Comparison of ENCODE assay signal across 9 cellular contexts in genomic region chr6:118808794-118809668, GRCh38.
DNase-seq lines count a peak whose midpoint lies in the region; ATAC-seq and TF ChIP-seq lines count a peak whose summit lies in the region.
"Had no signal": no experiment of that assay in that cellular context is flagged by ENCODE, and none has a peak within 500 bp of the region (broad histone marks: within the 10 kb centered on the region; RNA-seq: fewer than 3 reads in every experiment).

No MANE protein-coding gene starts in this region.

- DNase-seq in OCI-M1 (lab: John Stamatoyannopoulos, UW) (peak; percentile 53), cerebellar nuclear complex (lab: John Stamatoyannopoulos, UW) (no peak), NCI-H2029 treated with DMSO at 0.1 percent for 48 hours (lab: John Stamatoyannopoulos, UW) (no peak)
- peak in 3 of 9 donors; percentile 8 to 30 (median 24) for DNase-seq in naive thymus-derived CD4-positive, alpha-beta T cell
- no peak for DNase-seq in activated CD4-positive, CD25-positive, alpha-beta regulatory T cell treated with anti-CD3 and anti-CD28 coated beads, Interleukin-2, amount 50 U/mL, for 72 hours
- DNase-seq: aorta had no signal

- H3K4me3 ChIP-seq in naive thymus-derived CD4-positive, alpha-beta T cell (ENCODE audit: low read length), result no peak overlapping the region
- no peak overlapping the region for H3K4me3 ChIP-seq in gastroesophageal sphincter

- H3K4me3 Mint-ChIP-seq in naive thymus-derived CD4-positive, alpha-beta T cell, result peak overlapping the region in 9 of 10 donors; percentile 15 to 87 (median 54)

- no peak for TF ChIP-seq CTCF in gastroesophageal sphincter (IDR thresholded peaks at IDR 0.05)

- ATAC-seq in GM18858 (IDR thresholded peaks at IDR 0.05; ENCODE audit: unreplicated experiment) (peak; percentile 46), HG02870 (IDR thresholded peaks at IDR 0.05; ENCODE audit: unreplicated experiment) (peak; percentile 57), gastroesophageal sphincter (no peak)
- ATAC-seq in naive thymus-derived CD4-positive, alpha-beta T cell, result peak; percentile 76

- H3K9me3 Mint-ChIP-seq in naive thymus-derived CD4-positive, alpha-beta T cell, result peaks cover 0 to 11% (median 6%) of the 10 kb centered on the region in 11 donors

- TF ChIP-seq POLR2A in gastroesophageal sphincter (IDR thresholded peaks at IDR 0.05), result no peak

- peak overlapping the region; percentile 45 for H3K27ac ChIP-seq in naive thymus-derived CD4-positive, alpha-beta T cell (ENCODE audit: low read depth, low read length)
- H3K27ac ChIP-seq in gastroesophageal sphincter, result no peak overlapping the region

- no peaks in the 10 kb centered on the region for H3K9me3 ChIP-seq in naive thymus-derived CD4-positive, alpha-beta T cell (ENCODE audit: control insufficient read depth in 2 of 3, low read length in 3 of 3)
- no peaks in the 10 kb centered on the region for H3K9me3 ChIP-seq in gastroesophageal sphincter

- 73 to 83% methylated on average over 5 of the region's 5 CpGs for WGBS in gastroesophageal sphincter (ENCODE audit: low coverage in 1 of 2), 2 donors

- peaks cover 3 to 31% (median 11%) of the 10 kb centered on the region in 5 donors for H3K36me3 Mint-ChIP-seq in naive thymus-derived CD4-positive, alpha-beta T cell

- CTCF ChIA-PET in naive thymus-derived CD4-positive, alpha-beta T cell (lab: Charles Lee), result interaction anchor here (0.6 to 3.2 kb wide), 9 partner anchors 8 to 301 kb away, joined by 3 to 15 read pairs (median 5); partner anchors contain the start of gene ASF1A

- POLR2A ChIA-PET in naive thymus-derived CD4-positive, alpha-beta T cell (lab: Charles Lee), result interaction anchor here (0.8 to 2.3 kb wide), 11 partner anchors 12 to 244 kb away, joined by 3 to 16 read pairs (median 5); partner anchors contain the start of genes ASF1A and CEP85L

- H3K27me3 Mint-ChIP-seq in naive thymus-derived CD4-positive, alpha-beta T cell, result no peaks in the 10 kb centered on the region

- no peak for TF ChIP-seq EP300 in gastroesophageal sphincter (IDR thresholded peaks at IDR 0.05)

- H3K36me3 ChIP-seq in naive thymus-derived CD4-positive, alpha-beta T cell (ENCODE audit: control insufficient read depth in 2 of 3, insufficient read depth in 3 of 3, low read length in 3 of 3), result no peaks in the 10 kb centered on the region
- H3K36me3 ChIP-seq in gastroesophageal sphincter, result peaks cover 0 to 9% of the 10 kb centered on the region in 2 donors

- intact Hi-C loops in naive thymus-derived CD4-positive, alpha-beta T cell (cut with micrococcal nuclease), result loop anchor here in 1 of 2 donors (10.0 kb wide), 3 partner anchors 266 to 536 kb away; partner anchors contain the start of genes FAM184A and MAN1A1

- H3K27me3 ChIP-seq in naive thymus-derived CD4-positive, alpha-beta T cell (ENCODE audit: control insufficient read depth in 2 of 2, insufficient read depth in 2 of 2, low read length in 2 of 2), result no peaks in the 10 kb centered on the region
- no peaks in the 10 kb centered on the region for H3K27me3 ChIP-seq in gastroesophageal sphincter

- H3K4me1 ChIP-seq in naive thymus-derived CD4-positive, alpha-beta T cell (ENCODE audit: control insufficient read depth in 2 of 2, insufficient read depth in 2 of 2, low read length in 2 of 2), result peaks cover 23 to 30% of the 10 kb centered on the region in 2 donors
- H3K4me1 ChIP-seq in gastroesophageal sphincter, result no peaks in the 10 kb centered on the region

- peak overlapping the region; percentile 85 to 97 (median 93) for H3K27ac Mint-ChIP-seq in naive thymus-derived CD4-positive, alpha-beta T cell

- H3K4me1 Mint-ChIP-seq in naive thymus-derived CD4-positive, alpha-beta T cell, result peaks cover 31 to 63% (median 46%) of the 10 kb centered on the region in 7 donors
